In the genomic region with DNA sequence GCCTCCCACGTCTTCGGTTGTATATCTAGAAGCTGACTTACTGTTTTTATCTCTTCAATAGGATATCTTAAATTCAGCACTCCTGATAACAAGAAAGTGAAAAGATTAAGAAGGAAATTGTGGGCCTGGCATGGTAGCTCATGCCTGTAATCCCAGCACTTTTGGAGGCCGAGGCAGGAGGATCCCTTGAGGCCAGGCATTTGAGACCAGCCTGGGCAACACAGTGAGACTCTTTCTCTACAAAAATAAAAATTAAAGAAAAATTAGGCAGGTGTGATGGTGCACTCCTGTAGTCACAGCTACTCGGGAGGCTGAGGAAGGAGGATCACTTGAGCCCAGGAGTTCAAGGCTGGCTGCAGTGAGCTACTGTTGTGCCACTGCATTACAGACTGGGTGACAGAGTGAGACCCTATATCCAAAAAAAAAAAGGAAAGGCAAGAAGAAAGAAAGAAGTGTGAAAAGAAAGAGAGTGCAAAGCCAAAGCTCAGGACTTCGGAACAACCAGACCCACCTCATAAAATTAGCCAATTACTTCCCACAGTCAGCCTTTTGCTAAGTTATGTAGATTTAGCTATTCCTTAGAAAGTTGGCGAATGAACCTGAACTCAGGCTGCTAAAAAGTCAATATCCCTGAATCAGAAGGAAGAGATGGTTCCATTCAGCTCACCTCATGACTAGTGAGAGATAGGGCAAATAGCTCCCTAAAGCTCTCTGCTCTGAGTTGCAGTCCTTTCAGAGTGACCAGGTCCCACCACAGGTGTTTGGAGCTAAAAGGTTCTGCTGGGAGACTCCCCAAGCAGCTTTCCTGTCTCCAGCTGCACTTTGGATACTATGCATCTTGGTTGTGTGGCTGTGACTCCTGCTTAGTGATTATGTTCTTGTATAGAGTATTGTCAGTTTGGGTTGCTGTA, we compare ENCODE assay signal across 1 cellular context.
TF ChIP-seq lines count a peak whose summit lies in the region.

No MANE protein-coding gene starts in this region.

TF ChIP-seq in HepG2, 621 proteins besides CTCF, POLR2A, EP300 and RAD21 (continued from another document and continues in another):
- TF ChIP-seq, protein P1, sequence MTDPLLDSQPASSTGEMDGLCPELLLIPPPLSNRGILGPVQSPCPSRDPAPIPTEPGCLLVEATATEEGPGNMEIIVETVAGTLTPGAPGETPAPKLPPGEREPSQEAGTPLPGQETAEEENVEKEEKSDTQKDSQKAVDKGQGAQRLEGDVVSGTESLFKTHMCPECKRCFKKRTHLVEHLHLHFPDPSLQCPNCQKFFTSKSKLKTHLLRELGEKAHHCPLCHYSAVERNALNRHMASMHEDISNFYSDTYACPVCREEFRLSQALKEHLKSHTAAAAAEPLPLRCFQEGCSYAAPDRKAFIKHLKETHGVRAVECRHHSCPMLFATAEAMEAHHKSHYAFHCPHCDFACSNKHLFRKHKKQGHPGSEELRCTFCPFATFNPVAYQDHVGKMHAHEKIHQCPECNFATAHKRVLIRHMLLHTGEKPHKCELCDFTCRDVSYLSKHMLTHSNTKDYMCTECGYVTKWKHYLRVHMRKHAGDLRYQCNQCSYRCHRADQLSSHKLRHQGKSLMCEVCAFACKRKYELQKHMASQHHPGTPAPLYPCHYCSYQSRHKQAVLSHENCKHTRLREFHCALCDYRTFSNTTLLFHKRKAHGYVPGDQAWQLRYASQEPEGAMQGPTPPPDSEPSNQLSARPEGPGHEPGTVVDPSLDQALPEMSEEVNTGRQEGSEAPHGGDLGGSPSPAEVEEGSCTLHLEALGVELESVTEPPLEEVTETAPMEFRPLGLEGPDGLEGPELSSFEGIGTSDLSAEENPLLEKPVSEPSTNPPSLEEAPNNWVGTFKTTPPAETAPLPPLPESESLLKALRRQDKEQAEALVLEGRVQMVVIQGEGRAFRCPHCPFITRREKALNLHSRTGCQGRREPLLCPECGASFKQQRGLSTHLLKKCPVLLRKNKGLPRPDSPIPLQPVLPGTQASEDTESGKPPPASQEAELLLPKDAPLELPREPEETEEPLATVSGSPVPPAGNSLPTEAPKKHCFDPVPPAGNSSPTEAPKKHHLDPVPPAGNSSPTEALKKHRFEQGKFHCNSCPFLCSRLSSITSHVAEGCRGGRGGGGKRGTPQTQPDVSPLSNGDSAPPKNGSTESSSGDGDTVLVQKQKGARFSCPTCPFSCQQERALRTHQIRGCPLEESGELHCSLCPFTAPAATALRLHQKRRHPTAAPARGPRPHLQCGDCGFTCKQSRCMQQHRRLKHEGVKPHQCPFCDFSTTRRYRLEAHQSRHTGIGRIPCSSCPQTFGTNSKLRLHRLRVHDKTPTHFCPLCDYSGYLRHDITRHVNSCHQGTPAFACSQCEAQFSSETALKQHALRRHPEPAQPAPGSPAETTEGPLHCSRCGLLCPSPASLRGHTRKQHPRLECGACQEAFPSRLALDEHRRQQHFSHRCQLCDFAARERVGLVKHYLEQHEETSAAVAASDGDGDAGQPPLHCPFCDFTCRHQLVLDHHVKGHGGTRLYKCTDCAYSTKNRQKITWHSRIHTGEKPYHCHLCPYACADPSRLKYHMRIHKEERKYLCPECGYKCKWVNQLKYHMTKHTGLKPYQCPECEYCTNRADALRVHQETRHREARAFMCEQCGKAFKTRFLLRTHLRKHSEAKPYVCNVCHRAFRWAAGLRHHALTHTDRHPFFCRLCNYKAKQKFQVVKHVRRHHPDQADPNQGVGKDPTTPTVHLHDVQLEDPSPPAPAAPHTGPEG (CRISPR knock-in tag; IDR thresholded peaks at IDR 0.05): no peak
- TF ChIP-seq, protein P2, sequence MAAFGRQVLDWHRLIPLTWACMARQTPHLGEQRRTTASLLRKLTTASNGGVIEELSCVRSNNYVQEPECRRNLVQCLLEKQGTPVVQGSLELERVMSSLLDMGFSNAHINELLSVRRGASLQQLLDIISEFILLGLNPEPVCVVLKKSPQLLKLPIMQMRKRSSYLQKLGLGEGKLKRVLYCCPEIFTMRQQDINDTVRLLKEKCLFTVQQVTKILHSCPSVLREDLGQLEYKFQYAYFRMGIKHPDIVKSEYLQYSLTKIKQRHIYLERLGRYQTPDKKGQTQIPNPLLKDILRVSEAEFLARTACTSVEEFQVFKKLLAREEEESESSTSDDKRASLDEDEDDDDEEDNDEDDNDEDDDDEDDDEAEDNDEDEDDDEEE (CRISPR knock-in tag; IDR thresholded peaks at IDR 0.05): no peak
- TF ChIP-seq RFX3 (CRISPR knock-in tag; IDR thresholded peaks at IDR 0.05) (no peak), ZNF557 (CRISPR knock-in tag; IDR thresholded peaks at IDR 0.05) (no peak), ZNF335 (CRISPR knock-in tag; IDR thresholded peaks at IDR 0.05) (no peak), SIN3B (IDR thresholded peaks at IDR 0.05; ENCODE audit: low read length) (no peak), ZNF34 (CRISPR knock-in tag; IDR thresholded peaks at IDR 0.05; ENCODE audit: borderline replicate concordance) (no peak; the same call in 1 of the 2 replicates), CREB1 (IDR thresholded peaks at IDR 0.05) (no peak), CREB1 (CRISPR knock-in tag; IDR thresholded peaks at IDR 0.05) (0 out of 2 replicates have a peak, but pooled peaks have one; percentile 13), SAFB2 (CRISPR knock-in tag; IDR thresholded peaks at IDR 0.05; ENCODE audit: borderline replicate concordance, low read depth) (no peak), ZNF792 (CRISPR knock-in tag; IDR thresholded peaks at IDR 0.05) (no peak), ZNF598 (CRISPR knock-in tag; IDR thresholded peaks at IDR 0.05; ENCODE audit: borderline replicate concordance) (no peak)
- TF ChIP-seq, protein P3, sequence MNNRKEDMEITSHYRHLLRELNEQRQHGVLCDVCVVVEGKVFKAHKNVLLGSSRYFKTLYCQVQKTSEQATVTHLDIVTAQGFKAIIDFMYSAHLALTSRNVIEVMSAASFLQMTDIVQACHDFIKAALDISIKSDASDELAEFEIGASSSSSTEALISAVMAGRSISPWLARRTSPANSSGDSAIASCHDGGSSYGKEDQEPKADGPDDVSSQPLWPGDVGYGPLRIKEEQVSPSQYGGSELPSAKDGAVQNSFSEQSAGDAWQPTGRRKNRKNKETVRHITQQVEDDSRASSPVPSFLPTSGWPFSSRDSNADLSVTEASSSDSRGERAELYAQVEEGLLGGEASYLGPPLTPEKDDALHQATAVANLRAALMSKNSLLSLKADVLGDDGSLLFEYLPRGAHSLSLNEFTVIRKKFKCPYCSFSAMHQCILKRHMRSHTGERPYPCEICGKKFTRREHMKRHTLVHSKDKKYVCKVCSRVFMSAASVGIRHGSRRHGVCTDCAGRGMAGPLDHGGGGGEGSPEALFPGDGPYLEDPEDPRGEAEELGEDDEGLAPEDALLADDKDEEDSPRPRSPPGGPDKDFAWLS (CRISPR knock-in tag; IDR thresholded peaks at IDR 0.05; ENCODE audit: borderline replicate concordance): no peak
- TF ChIP-seq, protein P4, sequence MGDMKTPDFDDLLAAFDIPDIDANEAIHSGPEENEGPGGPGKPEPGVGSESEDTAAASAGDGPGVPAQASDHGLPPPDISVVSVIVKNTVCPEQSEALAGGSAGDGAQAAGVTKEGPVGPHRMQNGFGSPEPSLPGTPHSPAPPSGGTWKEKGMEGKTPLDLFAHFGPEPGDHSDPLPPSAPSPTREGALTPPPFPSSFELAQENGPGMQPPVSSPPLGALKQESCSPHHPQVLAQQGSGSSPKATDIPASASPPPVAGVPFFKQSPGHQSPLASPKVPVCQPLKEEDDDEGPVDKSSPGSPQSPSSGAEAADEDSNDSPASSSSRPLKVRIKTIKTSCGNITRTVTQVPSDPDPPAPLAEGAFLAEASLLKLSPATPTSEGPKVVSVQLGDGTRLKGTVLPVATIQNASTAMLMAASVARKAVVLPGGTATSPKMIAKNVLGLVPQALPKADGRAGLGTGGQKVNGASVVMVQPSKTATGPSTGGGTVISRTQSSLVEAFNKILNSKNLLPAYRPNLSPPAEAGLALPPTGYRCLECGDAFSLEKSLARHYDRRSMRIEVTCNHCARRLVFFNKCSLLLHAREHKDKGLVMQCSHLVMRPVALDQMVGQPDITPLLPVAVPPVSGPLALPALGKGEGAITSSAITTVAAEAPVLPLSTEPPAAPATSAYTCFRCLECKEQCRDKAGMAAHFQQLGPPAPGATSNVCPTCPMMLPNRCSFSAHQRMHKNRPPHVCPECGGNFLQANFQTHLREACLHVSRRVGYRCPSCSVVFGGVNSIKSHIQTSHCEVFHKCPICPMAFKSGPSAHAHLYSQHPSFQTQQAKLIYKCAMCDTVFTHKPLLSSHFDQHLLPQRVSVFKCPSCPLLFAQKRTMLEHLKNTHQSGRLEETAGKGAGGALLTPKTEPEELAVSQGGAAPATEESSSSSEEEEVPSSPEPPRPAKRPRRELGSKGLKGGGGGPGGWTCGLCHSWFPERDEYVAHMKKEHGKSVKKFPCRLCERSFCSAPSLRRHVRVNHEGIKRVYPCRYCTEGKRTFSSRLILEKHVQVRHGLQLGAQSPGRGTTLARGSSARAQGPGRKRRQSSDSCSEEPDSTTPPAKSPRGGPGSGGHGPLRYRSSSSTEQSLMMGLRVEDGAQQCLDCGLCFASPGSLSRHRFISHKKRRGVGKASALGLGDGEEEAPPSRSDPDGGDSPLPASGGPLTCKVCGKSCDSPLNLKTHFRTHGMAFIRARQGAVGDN (CRISPR knock-in tag; IDR thresholded peaks at IDR 0.05): no peak
- TF ChIP-seq, protein P5, sequence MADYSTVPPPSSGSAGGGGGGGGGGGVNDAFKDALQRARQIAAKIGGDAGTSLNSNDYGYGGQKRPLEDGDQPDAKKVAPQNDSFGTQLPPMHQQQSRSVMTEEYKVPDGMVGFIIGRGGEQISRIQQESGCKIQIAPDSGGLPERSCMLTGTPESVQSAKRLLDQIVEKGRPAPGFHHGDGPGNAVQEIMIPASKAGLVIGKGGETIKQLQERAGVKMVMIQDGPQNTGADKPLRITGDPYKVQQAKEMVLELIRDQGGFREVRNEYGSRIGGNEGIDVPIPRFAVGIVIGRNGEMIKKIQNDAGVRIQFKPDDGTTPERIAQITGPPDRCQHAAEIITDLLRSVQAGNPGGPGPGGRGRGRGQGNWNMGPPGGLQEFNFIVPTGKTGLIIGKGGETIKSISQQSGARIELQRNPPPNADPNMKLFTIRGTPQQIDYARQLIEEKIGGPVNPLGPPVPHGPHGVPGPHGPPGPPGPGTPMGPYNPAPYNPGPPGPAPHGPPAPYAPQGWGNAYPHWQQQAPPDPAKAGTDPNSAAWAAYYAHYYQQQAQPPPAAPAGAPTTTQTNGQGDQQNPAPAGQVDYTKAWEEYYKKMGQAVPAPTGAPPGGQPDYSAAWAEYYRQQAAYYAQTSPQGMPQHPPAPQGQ (CRISPR knock-in tag; IDR thresholded peaks at IDR 0.05; ENCODE audit: borderline replicate concordance): no peak; the same call in 1 of the 2 replicates
- TF ChIP-seq, protein P6, sequence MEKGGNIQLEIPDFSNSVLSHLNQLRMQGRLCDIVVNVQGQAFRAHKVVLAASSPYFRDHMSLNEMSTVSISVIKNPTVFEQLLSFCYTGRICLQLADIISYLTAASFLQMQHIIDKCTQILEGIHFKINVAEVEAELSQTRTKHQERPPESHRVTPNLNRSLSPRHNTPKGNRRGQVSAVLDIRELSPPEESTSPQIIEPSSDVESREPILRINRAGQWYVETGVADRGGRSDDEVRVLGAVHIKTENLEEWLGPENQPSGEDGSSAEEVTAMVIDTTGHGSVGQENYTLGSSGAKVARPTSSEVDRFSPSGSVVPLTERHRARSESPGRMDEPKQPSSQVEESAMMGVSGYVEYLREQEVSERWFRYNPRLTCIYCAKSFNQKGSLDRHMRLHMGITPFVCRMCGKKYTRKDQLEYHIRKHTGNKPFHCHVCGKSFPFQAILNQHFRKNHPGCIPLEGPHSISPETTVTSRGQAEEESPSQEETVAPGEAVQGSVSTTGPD (CRISPR knock-in tag; IDR thresholded peaks at IDR 0.05): no peak
- TF ChIP-seq, protein P7, sequence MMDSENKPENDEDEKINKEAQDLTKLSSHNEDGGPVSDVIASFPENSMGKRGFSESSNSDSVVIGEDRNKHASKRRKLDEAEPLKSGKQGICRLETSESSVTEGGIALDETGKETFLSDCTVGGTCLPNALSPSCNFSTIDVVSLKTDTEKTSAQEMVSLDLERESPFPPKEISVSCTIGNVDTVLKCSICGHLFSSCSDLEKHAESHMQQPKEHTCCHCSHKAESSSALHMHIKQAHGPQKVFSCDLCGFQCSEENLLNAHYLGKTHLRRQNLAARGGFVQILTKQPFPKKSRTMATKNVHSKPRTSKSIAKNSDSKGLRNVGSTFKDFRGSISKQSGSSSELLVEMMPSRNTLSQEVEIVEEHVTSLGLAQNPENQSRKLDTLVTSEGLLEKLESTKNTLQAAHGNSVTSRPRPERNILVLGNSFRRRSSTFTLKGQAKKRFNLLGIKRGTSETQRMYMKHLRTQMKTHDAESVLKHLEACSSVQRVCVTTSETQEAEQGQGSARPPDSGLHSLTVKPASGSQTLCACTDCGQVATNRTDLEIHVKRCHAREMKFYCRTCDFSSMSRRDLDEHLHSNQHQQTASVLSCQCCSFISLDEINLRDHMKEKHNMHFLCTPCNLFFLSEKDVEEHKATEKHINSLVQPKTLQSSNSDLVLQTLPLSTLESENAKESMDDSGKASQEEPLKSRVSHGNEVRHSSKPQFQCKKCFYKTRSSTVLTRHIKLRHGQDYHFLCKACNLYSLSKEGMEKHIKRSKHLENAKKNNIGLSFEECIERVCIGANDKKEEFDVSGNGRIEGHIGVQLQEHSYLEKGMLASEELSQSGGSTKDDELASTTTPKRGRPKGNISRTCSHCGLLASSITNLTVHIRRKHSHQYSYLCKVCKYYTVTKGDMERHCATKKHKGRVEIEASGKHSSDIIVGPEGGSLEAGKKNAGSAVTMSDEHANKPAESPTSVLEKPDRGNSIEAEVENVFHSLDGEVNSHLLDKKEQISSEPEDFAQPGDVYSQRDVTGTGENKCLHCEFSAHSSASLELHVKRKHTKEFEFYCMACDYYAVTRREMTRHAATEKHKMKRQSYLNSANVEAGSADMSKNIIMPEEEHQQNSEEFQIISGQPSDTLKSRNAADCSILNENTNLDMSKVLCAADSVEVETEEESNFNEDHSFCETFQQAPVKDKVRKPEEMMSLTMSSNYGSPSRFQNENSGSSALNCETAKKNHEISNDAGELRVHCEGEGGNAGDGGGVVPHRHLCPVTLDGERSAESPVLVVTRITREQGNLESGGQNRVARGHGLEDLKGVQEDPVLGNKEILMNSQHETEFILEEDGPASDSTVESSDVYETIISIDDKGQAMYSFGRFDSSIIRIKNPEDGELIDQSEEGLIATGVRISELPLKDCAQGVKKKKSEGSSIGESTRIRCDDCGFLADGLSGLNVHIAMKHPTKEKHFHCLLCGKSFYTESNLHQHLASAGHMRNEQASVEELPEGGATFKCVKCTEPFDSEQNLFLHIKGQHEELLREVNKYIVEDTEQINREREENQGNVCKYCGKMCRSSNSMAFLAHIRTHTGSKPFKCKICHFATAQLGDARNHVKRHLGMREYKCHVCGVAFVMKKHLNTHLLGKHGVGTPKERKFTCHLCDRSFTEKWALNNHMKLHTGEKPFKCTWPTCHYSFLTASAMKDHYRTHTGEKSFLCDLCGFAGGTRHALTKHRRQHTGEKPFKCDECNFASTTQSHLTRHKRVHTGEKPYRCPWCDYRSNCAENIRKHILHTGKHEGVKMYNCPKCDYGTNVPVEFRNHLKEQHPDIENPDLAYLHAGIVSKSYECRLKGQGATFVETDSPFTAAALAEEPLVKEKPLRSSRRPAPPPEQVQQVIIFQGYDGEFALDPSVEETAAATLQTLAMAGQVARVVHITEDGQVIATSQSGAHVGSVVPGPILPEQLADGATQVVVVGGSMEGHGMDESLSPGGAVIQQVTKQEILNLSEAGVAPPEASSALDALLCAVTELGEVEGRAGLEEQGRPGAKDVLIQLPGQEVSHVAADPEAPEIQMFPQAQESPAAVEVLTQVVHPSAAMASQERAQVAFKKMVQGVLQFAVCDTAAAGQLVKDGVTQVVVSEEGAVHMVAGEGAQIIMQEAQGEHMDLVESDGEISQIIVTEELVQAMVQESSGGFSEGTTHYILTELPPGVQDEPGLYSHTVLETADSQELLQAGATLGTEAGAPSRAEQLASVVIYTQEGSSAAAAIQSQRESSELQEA (CRISPR knock-in tag; IDR thresholded peaks at IDR 0.05; ENCODE audit: not compliant biosample characterization): no peak
